In genomic region chr13:25353344-25353743, GRCh38 we compare ENCODE assay signal across 34 cellular contexts.
"Had no signal": no experiment of that assay in that cellular context is flagged by ENCODE, and none has a peak within 500 bp of the region (broad histone marks: within the 10 kb centered on the region; RNA-seq: fewer than 3 reads in every experiment).

No MANE protein-coding gene starts in this region.

- H3K27me3 ChIP-seq: MG63 had no signal

- DNase-seq: Karpas-422, Kasumi-1, MG63, MM.1S, MV-4-11, NCI-H1048, NCI-H1092, NCI-H1092 treated with DMSO at 0.1 percent for 48 hours, NCI-H1105, NCI-H1105 treated with DMSO at 0.1 percent for 48 hours, NCI-H1417, NCI-H1417 treated with DMSO at 0.1 percent for 48 hours, NCI-H1436, NCI-H1436 treated with DMSO at 0.1 percent for 48 hours, NCI-H146, NCI-H1694, NCI-H1694 treated with DMSO at 0.1 percent for 48 hours, NCI-H187, NCI-H187 treated with DMSO at 0.1 percent for 48 hours, NCI-H1930, NCI-H2029, NCI-H2029 treated with DMSO at 0.1 percent for 48 hours, NCI-H2081, NCI-H2081 treated with DMSO at 0.1 percent for 48 hours, NCI-H2107, NCI-H2171, NCI-H2227 treated with DMSO at 0.1 percent for 48 hours, NCI-H226, NCI-H446, NCI-H446 treated with DMSO at 0.1 percent for 48 hours, NCI-H510A, NCI-H510A treated with DMSO at 0.1 percent for 48 hours, NCI-H524, NCI-H524 treated with DMSO at 0.1 percent for 48 hours had no signal

- H3K4me3 ChIP-seq: MG63 had no signal

- H3K36me3 ChIP-seq: MG63 had no signal

- H3K9me3 ChIP-seq: MG63 had no signal
